Comparison of ENCODE assay signal across 23 cellular contexts in genomic region chr11:85114786-85115185, GRCh38.
"Had no signal": no experiment of that assay in that cellular context is flagged by ENCODE, and none has a peak within 500 bp of the region (broad histone marks: within the 10 kb centered on the region; RNA-seq: fewer than 3 reads in every experiment).

No MANE protein-coding gene starts in this region.

- FAIRE-seq: colon, TTC549 had no signal

- H3K4me1 ChIP-seq: heart right ventricle, left ventricle myocardium inferior, right atrium auricular region, stomach, vagina had no signal

- DNase-seq: activated CD4-positive, alpha-beta T cell treated with anti-CD3 and anti-CD28 coated beads for 36 hours; activated CD4-positive, alpha-beta T cell treated with anti-CD3 and anti-CD28 coated beads, Interleukin-2, amount 50 U/mL, for 48 hours; activated gamma-delta T cell; caudate nucleus; dorsolateral prefrontal cortex; endodermal cell; heart right ventricle; kidney glomerular epithelial cell; left ventricle myocardium inferior; nephron progenitor cell; nucleus accumbens; stimulated activated CD4-positive, alpha-beta T cell treated with anti-CD3 and anti-CD28 coated beads, Interleukin-15, amount 100 ng/mL, for 24 hours; stimulated activated CD4-positive, alpha-beta T cell treated with anti-CD3 and anti-CD28 coated beads, Interleukin-2, amount 100 ng/mL, for 48 hours; stomach; trophoblast cell had no signal

- H3K27ac ChIP-seq: dorsolateral prefrontal cortex, heart right ventricle, left ventricle myocardium inferior, right atrium auricular region, skin epidermis, stomach, vagina had no signal

- H3K9me3 ChIP-seq: heart right ventricle, left ventricle myocardium inferior, right atrium auricular region, vagina had no signal

- H3K27me3 Mint-ChIP-seq: activated CD4-positive, alpha-beta T cell treated with anti-CD3 and anti-CD28 coated beads for 36 hours; progenitor cell of endocrine pancreas had no signal

- H3K4me3 Mint-ChIP-seq: activated CD4-positive, alpha-beta T cell treated with anti-CD3 and anti-CD28 coated beads for 36 hours; endodermal cell; nephron progenitor cell; T-helper 2 cell treated with Interferon-gamma antibody and Interleukin-4, amounts not matched to agents 5 μg/mL and 100 μg/mL, for 36 hours had no signal

- H3K9me3 Mint-ChIP-seq: endodermal cell, nephron progenitor cell had no signal

- H3K36me3 ChIP-seq: heart right ventricle, left ventricle myocardium inferior, right atrium auricular region, stomach, vagina had no signal

- H3K27ac Mint-ChIP-seq: activated CD4-positive, alpha-beta T cell treated with anti-CD3 and anti-CD28 coated beads for 36 hours; activated naive CD4-positive, alpha-beta T cell treated with anti-CD3 and anti-CD28 coated beads, Interleukin-2, amount 50 U/mL, for 72 hours; endodermal cell; nephron progenitor cell; progenitor cell of endocrine pancreas; T-helper 2 cell treated with Interferon-gamma antibody and Interleukin-4, amounts not matched to agents 5 μg/mL and 100 μg/mL, for 36 hours had no signal

- ATAC-seq: activated CD4-positive, alpha-beta T cell treated with anti-CD3 and anti-CD28 coated beads for 36 hours; activated naive CD4-positive, alpha-beta T cell treated with anti-CD3 and anti-CD28 coated beads, Interleukin-2, amount 50 U/mL, for 72 hours; heart right ventricle had no signal

- H3K27me3 ChIP-seq: dorsolateral prefrontal cortex, heart right ventricle, right atrium auricular region, stomach, vagina had no signal

- H3K4me3 ChIP-seq: dorsolateral prefrontal cortex, heart right ventricle, left ventricle myocardium inferior, right atrium auricular region, skin epidermis, stomach, vagina had no signal

- H3K4me1 Mint-ChIP-seq: activated CD4-positive, alpha-beta T cell treated with anti-CD3 and anti-CD28 coated beads for 36 hours; nephron progenitor cell had no signal
